Comparison of ENCODE assay signal across 4 cellular contexts in the genomic region with DNA sequence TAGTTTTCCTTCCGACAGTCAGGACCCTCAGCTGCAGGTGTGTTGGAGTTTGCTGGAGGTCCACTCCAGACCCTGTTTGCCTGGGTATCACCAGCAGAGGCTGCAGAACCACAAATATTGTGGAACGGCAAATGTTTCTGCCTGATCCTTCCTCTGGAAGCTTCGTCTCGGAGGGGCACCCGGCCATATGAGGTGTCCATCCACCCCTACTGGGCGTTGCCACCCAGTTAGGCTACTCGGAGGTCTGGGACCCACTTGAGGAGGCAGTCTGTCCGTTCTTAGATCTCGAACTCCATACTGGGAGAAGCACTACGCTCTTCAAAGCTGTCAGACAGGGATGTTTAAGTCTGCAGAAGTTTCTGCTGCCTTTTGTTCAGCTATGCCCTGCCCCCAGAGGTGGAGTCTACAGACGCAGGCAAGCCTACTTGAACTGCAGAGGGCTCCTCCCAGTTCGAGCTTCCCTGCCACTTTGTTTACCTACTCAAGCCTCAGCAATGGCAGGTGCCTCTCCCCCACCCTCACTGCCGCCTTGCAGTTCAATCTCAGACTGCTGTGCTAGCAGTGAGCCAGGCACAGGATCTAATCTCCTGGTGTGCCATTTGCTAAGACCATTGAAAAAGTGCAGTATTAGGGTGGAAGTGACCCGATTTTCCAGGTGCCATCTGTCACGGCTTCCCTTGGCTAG. TPM values are rescaled to one million over a fixed set of nuclear protein-coding genes. Genes with fewer than 3 reads are reported as not detected.
"Had no signal": no experiment of that assay in that cellular context is flagged by ENCODE, and none has a peak within 500 bp of the region (broad histone marks: within the 10 kb centered on the region; RNA-seq: fewer than 3 reads in every experiment).

No MANE protein-coding gene starts in this region.

RNA-seq across cellular contexts. Expression of a gene that starts 40.9 kb away (rescaled TPM):
- total RNA-seq: dermis microvascular lymphatic vessel endothelial cell, mesothelial cell of epicardium, SJSA1, smooth muscle cell had no signal
- polyA plus RNA-seq: smooth muscle cell had no signal
